Comparison of ENCODE assay signal across 32 cellular contexts in genomic region chr1:26972390-26972789, GRCh38. TPM values are rescaled to one million over a fixed set of nuclear protein-coding genes. Genes with fewer than 3 reads are reported as not detected.
DNase-seq lines count a peak whose midpoint lies in the region; ATAC-seq, FAIRE-seq and TF ChIP-seq lines count a peak whose summit lies in the region.
"Had no signal": no experiment of that assay in that cellular context is flagged by ENCODE, and none has a peak within 500 bp of the region (broad histone marks: within the 10 kb centered on the region; RNA-seq: fewer than 3 reads in every experiment).

No MANE protein-coding gene starts in this region.

- no peak for TF ChIP-seq EP300 in K562 (IDR thresholded peaks at IDR 0.05; ENCODE audit: low read length)

- in situ Hi-C loops in GM23248 (cut with MboI), result no loop called here
- in situ Hi-C loops in KBM-7 (cut with MboI; ENCODE audit: low pct_unique_long_range_greater_than_20kb, low sequenced_read_pairs), result no loop called here
- in situ Hi-C loops in K562 (cut with MboI), result no loop called here

- H3K79me2 ChIP-seq in GM23248 (ENCODE audit: insufficient read depth) (no peaks in the 10 kb centered on the region), K562 (ENCODE audit: control insufficient read depth, insufficient read depth, low read length) (no peaks in the 10 kb centered on the region)

- H2AFZ ChIP-seq in GM23248, result no peak overlapping the region
- no peak overlapping the region for H2AFZ ChIP-seq in K562 (ENCODE audit: low read depth, low read length)

- TF ChIP-seq CTCF in K562 (IDR thresholded peaks at IDR 0.05 in 2 of 3, conservative IDR thresholded peaks at IDR 0.05 in 1 of 3; ENCODE audit: insufficient read depth in 2 of 3, low read depth in 1 of 3, low read length in 3 of 3) (no peak), osteocyte (IDR thresholded peaks at IDR 0.05) (no peak), A673 (conservative IDR thresholded peaks at IDR 0.05; ENCODE audit: low read depth, low read length) (no peak)

- no peak overlapping the region for H3K27ac Mint-ChIP-seq in osteocyte (ENCODE audit: unreplicated experiment)
- H3K27ac Mint-ChIP-seq: activated T-cell treated with anti-CD3 and anti-CD28 coated beads, Interleukin-2, amount 50 U/mL, for 72 hours; memory B cell had no signal

- DNase-seq in GM23248 (peak; percentile 38), KBM-7 (peak; percentile 40), K562 (ENCODE audit: extremely low read depth in 1 of 4, low spot score in 3 of 4) (no peak), osteocyte (ENCODE audit: extremely low spot score, unreplicated experiment) (no peak), A673 (ENCODE audit: low spot score) (no peak), hypothalamus (lab: John Stamatoyannopoulos, UW) (no peak), T-helper 1 cell (no peak)
- DNase-seq: activated CD4-positive, alpha-beta T cell treated with anti-CD3 and anti-CD28 coated beads for 48 hours; activated naive CD4-positive, alpha-beta T cell; activated T-cell treated with anti-CD3 and anti-CD28 coated beads, Interleukin-2, amount 50 U/mL, for 72 hours; amniotic stem cell; CD4-positive, alpha-beta memory T cell; colonic mucosa; effector memory CD4-positive, alpha-beta T cell; gastrocnemius medialis; immature natural killer cell; NCI-H1436 treated with DMSO at 0.1 percent for 48 hours; NCI-H2107; NCI-H82; psoas muscle; RPMI8226; stimulated activated naive CD8-positive, alpha-beta T cell treated with anti-CD3 and anti-CD28 coated beads, Interleukin-15, Interleukin-2, amounts not matched to agents 100 U/mL and 50 U/mL, for 24 hours; T-helper 2 cell; uterus had no signal

- H3K9me1 ChIP-seq in K562 (ENCODE audit: control insufficient read depth, insufficient read depth, low read length), result no peaks in the 10 kb centered on the region

- H3K9ac ChIP-seq in GM23248 (no peak overlapping the region), K562 (ENCODE audit: insufficient read depth in 1 of 2, low read depth in 2 of 2, low read length in 2 of 2) (no peak overlapping the region)

- CTCF ChIA-PET in K562 (lab: Yijun Ruan, JAX; ENCODE audit: low intra/inter-chr PET ratio), result no interaction called here
- CTCF ChIA-PET in A673 (lab: Charles Lee), result no interaction called here

- H3K4me1 Mint-ChIP-seq in osteocyte (ENCODE audit: unreplicated experiment), result peaks cover 10% of the 10 kb centered on the region
- H3K4me1 Mint-ChIP-seq: CD4-positive, alpha-beta memory T cell; immature natural killer cell; memory B cell had no signal

- H3F3A ChIP-seq in GM23248 (ENCODE audit: insufficient read depth), result no peaks in the 10 kb centered on the region

- H3K4me2 ChIP-seq in GM23248 (ENCODE audit: unreplicated experiment) (no peak overlapping the region), K562 (ENCODE audit: insufficient read depth, low read length) (no peak overlapping the region)

- H3K27me3 ChIP-seq in GM23248 (replicated peaks; ENCODE audit: insufficient read depth), result no peaks in the 10 kb centered on the region
- H3K27me3 ChIP-seq in K562 (ENCODE audit: control insufficient read depth in 2 of 2, insufficient read depth in 2 of 2, low read length in 2 of 2), result peaks cover 0 to 25% of the 10 kb centered on the region in 2 experiments; a peak in 3 of 5 replicates
- H3K27me3 ChIP-seq in A673 (replicated peaks; ENCODE audit: insufficient read depth, low read depth, low read length, poor library complexity), result peaks cover 5% of the 10 kb centered on the region
- H3K27me3 ChIP-seq: colonic mucosa, uterus had no signal

- no peaks in the 10 kb centered on the region for H3K9me2 ChIP-seq in GM23248 (ENCODE audit: insufficient read depth)

- no peaks in the 10 kb centered on the region for H3K36me3 ChIP-seq in GM23248 (ENCODE audit: low read depth)
- no peaks in the 10 kb centered on the region for H3K36me3 ChIP-seq in K562 (ENCODE audit: control insufficient read depth, insufficient read depth, low read length)
- H3K36me3 ChIP-seq in A673 (ENCODE audit: insufficient read depth, low read length, poor library complexity, severe bottlenecking), result no peaks in the 10 kb centered on the region
- H3K36me3 ChIP-seq: colonic mucosa, gastrocnemius medialis, neutrophil, thoracic aorta, uterus had no signal

- no peak for TF ChIP-seq RAD21 in K562 (CRISPR knock-in tag; conservative IDR thresholded peaks at IDR 0.05 in 1 of 2, IDR thresholded peaks at IDR 0.05 in 1 of 2)

- H4K20me1 ChIP-seq in GM23248 (ENCODE audit: insufficient read depth) (no peaks in the 10 kb centered on the region), K562 (replicated peaks; ENCODE audit: control insufficient read depth, insufficient read depth, low read length) (0 out of 2 replicates have a peak, but pooled peaks cover 4% of the 10 kb centered on the region)

- BruUV-seq in K562 (replicated peaks; lab: Mats Ljungman, UMichigan), result no TSS peak
- BruUV-seq in A673 (replicated peaks; lab: Mats Ljungman, UMichigan), result no TSS peak

- 31 to 38% methylated on average over 6 of the region's 6 CpGs for WGBS in GM23248 (ENCODE audit: low coverage in 1 of 2, low lambda C conversion rate in 2 of 2, missing lambda C conversion rate in 2 of 2), 2 experiments
- WGBS in K562 (ENCODE audit: insufficient coverage, low coverage, missing lambda C conversion rate), result 9% methylated on average over 6 of the region's 6 CpGs

- H3K4me3 ChIP-seq in GM23248, result no peak overlapping the region
- H3K4me3 ChIP-seq in K562, result no peak overlapping the region
- no peak overlapping the region for H3K4me3 ChIP-seq in A673 (ENCODE audit: low read depth, low read length, poor library complexity, severe bottlenecking)
- H3K4me3 ChIP-seq: colonic mucosa, gastrocnemius medialis, psoas muscle, thoracic aorta, uterus had no signal

- FAIRE-seq in K562 (lab: Jason Lieb, UNC), result no peak
- FAIRE-seq: GM12892 had no signal

- H3K9me3 Mint-ChIP-seq in osteocyte (ENCODE audit: unreplicated experiment), result no peaks in the 10 kb centered on the region
- H3K9me3 Mint-ChIP-seq: activated T-cell treated with anti-CD3 and anti-CD28 coated beads, Interleukin-2, amount 50 U/mL, for 72 hours; CD4-positive, alpha-beta memory T cell; immature natural killer cell; memory B cell had no signal

- intact Hi-C loops in K562 (cut with micrococcal nuclease), result no loop called here
- intact Hi-C loops in A673 (cut with micrococcal nuclease; ENCODE audit: unreplicated experiment), result no loop called here

- H3K4me1 ChIP-seq in GM23248 (ENCODE audit: insufficient read depth), result peaks cover 7% of the 10 kb centered on the region; the same call in 1 of the 2 replicates
- H3K4me1 ChIP-seq in K562 (replicated peaks in 1 of 2; ENCODE audit: control insufficient read depth in 2 of 2, insufficient read depth in 2 of 2, low read length in 2 of 2), result peaks cover 3 to 8% of the 10 kb centered on the region in 2 experiments; a peak in 4 of 5 replicates
- no peaks in the 10 kb centered on the region for H3K4me1 ChIP-seq in A673 (ENCODE audit: insufficient read depth, low read length, poor library complexity, severe bottlenecking)
- H3K4me1 ChIP-seq: colonic mucosa, gastrocnemius medialis, psoas muscle, uterus had no signal

- TF ChIP-seq POLR2A in K562 (conservative IDR thresholded peaks at IDR 0.05), result no peak

- peak; percentile 15; the same call in 1 of the 3 replicates for ATAC-seq in K562
- ATAC-seq: activated T-cell treated with anti-CD3 and anti-CD28 coated beads, Interleukin-2, amount 50 U/mL, for 72 hours; gastrocnemius medialis; left lobe of liver; psoas muscle; stimulated activated naive CD8-positive, alpha-beta T cell treated with anti-CD3 and anti-CD28 coated beads, Interleukin-15, Interleukin-2, amounts not matched to agents 100 U/mL and 50 U/mL, for 24 hours had no signal

- no peaks in the 10 kb centered on the region for H3K27me3 Mint-ChIP-seq in osteocyte (ENCODE audit: unreplicated experiment)

- H3K27ac ChIP-seq in GM23248, result no peak overlapping the region
- H3K27ac ChIP-seq in K562 (ENCODE audit: extremely low read depth, low read depth, low read length), result no peak overlapping the region
- no peak overlapping the region for H3K27ac ChIP-seq in A673 (ENCODE audit: low read depth, low read length, poor library complexity, severe bottlenecking)
- H3K27ac ChIP-seq: colonic mucosa, gastrocnemius medialis, neutrophil, psoas muscle, thoracic aorta, uterus had no signal

- H3K36me3 Mint-ChIP-seq in osteocyte (ENCODE audit: unreplicated experiment), result no peaks in the 10 kb centered on the region
- H3K36me3 Mint-ChIP-seq: CD4-positive, alpha-beta memory T cell; immature natural killer cell; memory B cell had no signal

- peak overlapping the region; percentile 29 for H3K4me3 Mint-ChIP-seq in osteocyte (ENCODE audit: unreplicated experiment)
- H3K4me3 Mint-ChIP-seq: activated T-cell treated with anti-CD3 and anti-CD28 coated beads, Interleukin-2, amount 50 U/mL, for 72 hours; CD4-positive, alpha-beta memory T cell; immature natural killer cell; memory B cell had no signal

- no peaks in the 10 kb centered on the region for H3K9me3 ChIP-seq in GM23248 (ENCODE audit: low read depth)
- no peaks in the 10 kb centered on the region for H3K9me3 ChIP-seq in K562 (replicated peaks; ENCODE audit: control insufficient read depth, insufficient read depth, low read depth, low read length)
- no peaks in the 10 kb centered on the region for H3K9me3 ChIP-seq in A673 (ENCODE audit: low read depth, low read length, poor library complexity, severe bottlenecking)
- H3K9me3 ChIP-seq: colonic mucosa, gastrocnemius medialis, neutrophil, psoas muscle, thoracic aorta, uterus had no signal

- POLR2A ChIA-PET in K562 (lab: Yijun Ruan, JAX) (interaction anchor here (0.6 to 1.3 kb wide), 3 partner anchors 11 to 72 kb away, joined by 3 to 4 read pairs (median 3); partner anchors contain the start of gene GPATCH3), A673 (lab: Charles Lee; ENCODE audit: low non-redundant PET) (no interaction called here)

RNA-seq across cellular contexts. Expression of gene KDF1, which starts 12.1 kb away (rescaled TPM):
- total RNA-seq in GM23248 (2014; rRNA removed; shearing (Covaris generic)), result not detected in 2 replicates
- polyA plus RNA-seq in GM23248 (2016; fragmentation: Nextera tagmentation; extraction: Ambion mirVana) (not detected in 2 replicates), K562 (2011; rRNA removed) (1.4 and 4.8 TPM in 2 replicates), K562 (2014; fragmentation: Illumina TruSeq; extraction: Trizol) (1.3 and 1.9 TPM in 2 replicates), K562 (2014; fragmentation: Nextera tagmentation; extraction: Ambion mirVana) (under 1 TPM; 0.38 to 0.48 TPM), K562 (2014; rRNA removed) (1.0 and 1.3 TPM in 2 replicates)
- total RNA-seq in K562 (2011; cell fraction: chromatin; rRNA removed; ENCODE audit: low replicate concordance), result 1.2 and 3.2 TPM in 2 replicates
- 2.0 and 2.1 TPM in 2 replicates for total RNA-seq in K562 (2011; cell fraction: nucleolus; rRNA removed)
- 1.5 and 1.8 TPM in 2 replicates for total RNA-seq in K562 (2011; cell fraction: nucleoplasm; rRNA removed)
- total RNA-seq in K562 (2014; rRNA removed) (0.73 and 2.6 TPM in 2 replicates), K562 (2014; rRNA removed; fragmentation: Illumina TruSeq; extraction: Trizol) (0.62 and 0.73 TPM in 2 replicates), K562 (2015; rRNA removed; fragmentation: Illumina TruSeq; extraction: Trizol) (0.53 and 0.83 TPM in 2 replicates), K562 (2021) (1.9 and 2.4 TPM in 2 replicates), osteocyte (not detected in 2 replicates), A673 (2021) (not detected in 2 replicates)
- 4.7 and 4.9 TPM in 2 replicates for polyA plus RNA-seq in K562 (2011; cell fraction: cytosol; rRNA removed)
- 3.2 and 3.7 TPM in 2 replicates for polyA plus RNA-seq in K562 (2011; cell fraction: nucleus; rRNA removed)
- polyA plus RNA-seq in K562 (2012), result 1.2 and 3.1 TPM in 2 replicates
- polyA minus RNA-seq in K562 (2011; rRNA and poly(A)+ RNA removed), result 2.2 and 4.5 TPM in 2 replicates
- 2.3 and 3.9 TPM in 2 replicates for polyA minus RNA-seq in K562 (2011; cell fraction: cytosol; rRNA and poly(A)+ RNA removed)
- polyA minus RNA-seq in K562 (2011; cell fraction: nucleus; rRNA and poly(A)+ RNA removed), result 0.81 and 1.4 TPM in 2 replicates
- total RNA-seq: psoas muscle, SK-MEL-5, thoracic aorta had no signal

RNA-seq across cellular contexts. Expression of gene TRNP1, which starts 21.1 kb away (rescaled TPM):
- total RNA-seq in GM23248 (2014; rRNA removed; shearing (Covaris generic)), result 311 and 327 TPM in 2 replicates
- polyA plus RNA-seq in GM23248 (2016; fragmentation: Nextera tagmentation; extraction: Ambion mirVana) (17.7 and 19.1 TPM in 2 replicates), K562 (2011; rRNA removed) (0.98 and 1.9 TPM in 2 replicates), K562 (2014; fragmentation: Illumina TruSeq; extraction: Trizol) (0.98 and 1.4 TPM in 2 replicates), K562 (2014; fragmentation: Nextera tagmentation; extraction: Ambion mirVana) (under 1 TPM; 0.03 to 0.14 TPM), K562 (2014; rRNA removed) (0.97 and 1.3 TPM in 2 replicates)
- total RNA-seq in K562 (2011; cell fraction: chromatin; rRNA removed; ENCODE audit: low replicate concordance), result 0.90 and 1.7 TPM in 2 replicates
- 1.3 and 1.8 TPM in 2 replicates for total RNA-seq in K562 (2011; cell fraction: nucleolus; rRNA removed)
- total RNA-seq in K562 (2011; cell fraction: nucleoplasm; rRNA removed), result 1.3 TPM in 2 replicates
- total RNA-seq in K562 (2014; rRNA removed) (1.1 and 1.2 TPM in 2 replicates), K562 (2014; rRNA removed; fragmentation: Illumina TruSeq; extraction: Trizol) (0.73 and 0.95 TPM in 2 replicates), K562 (2015; rRNA removed; fragmentation: Illumina TruSeq; extraction: Trizol) (0.26 and 0.47 TPM in 2 replicates), K562 (2021) (0.95 and 2.3 TPM in 2 replicates), osteocyte (33.7 and 36.3 TPM in 2 replicates), A673 (2021) (1.0 and 1.4 TPM in 2 replicates)
- polyA plus RNA-seq in K562 (2011; cell fraction: cytosol; rRNA removed), result 1.7 and 2.1 TPM in 2 replicates
- polyA plus RNA-seq in K562 (2011; cell fraction: nucleus; rRNA removed), result 1.1 and 1.7 TPM in 2 replicates
- polyA plus RNA-seq in K562 (2012), result 0.29 and 0.94 TPM in 2 replicates
- 0.32 and 0.90 TPM in 2 replicates for polyA minus RNA-seq in K562 (2011; rRNA and poly(A)+ RNA removed)
- 0.38 TPM in 1 of 2 replicates, not detected in the other for polyA minus RNA-seq in K562 (2011; cell fraction: cytosol; rRNA and poly(A)+ RNA removed)
- polyA minus RNA-seq in K562 (2011; cell fraction: nucleus; rRNA and poly(A)+ RNA removed), result 0.81 and 1.1 TPM in 2 replicates
- total RNA-seq: CD4-positive, alpha-beta memory T cell had no signal
- polyA plus RNA-seq: CD4-positive, alpha-beta memory T cell; immature natural killer cell had no signal

RNA-seq across cellular contexts. Expression of gene TENT5B, which starts 40.3 kb away (rescaled TPM):
- total RNA-seq in GM23248 (2014; rRNA removed; shearing (Covaris generic)), result 0.76 and 0.89 TPM in 2 replicates
- polyA plus RNA-seq in GM23248 (2016; fragmentation: Nextera tagmentation; extraction: Ambion mirVana) (1.2 TPM in 2 replicates), K562 (2011; rRNA removed) (0.39 and 0.61 TPM in 2 replicates), K562 (2014; fragmentation: Illumina TruSeq; extraction: Trizol) (0.48 and 0.54 TPM in 2 replicates), K562 (2014; fragmentation: Nextera tagmentation; extraction: Ambion mirVana) (under 1 TPM in 1 of 2 experiments, not detected in 1; 0.07 TPM), K562 (2014; rRNA removed) (0.93 TPM in 2 replicates)
- 0.62 and 1.6 TPM in 2 replicates for total RNA-seq in K562 (2011; cell fraction: chromatin; rRNA removed; ENCODE audit: low replicate concordance)
- 1.7 and 2.0 TPM in 2 replicates for total RNA-seq in K562 (2011; cell fraction: nucleolus; rRNA removed)
- total RNA-seq in K562 (2011; cell fraction: nucleoplasm; rRNA removed), result 1.1 and 1.4 TPM in 2 replicates
- total RNA-seq in K562 (2014; rRNA removed) (1.3 and 2.9 TPM in 2 replicates), K562 (2014; rRNA removed; fragmentation: Illumina TruSeq; extraction: Trizol) (0.25 and 0.29 TPM in 2 replicates), K562 (2015; rRNA removed; fragmentation: Illumina TruSeq; extraction: Trizol) (0.60 and 0.83 TPM in 2 replicates), K562 (2021) (1.6 and 1.7 TPM in 2 replicates), osteocyte (6.8 and 7.9 TPM in 2 replicates), A673 (2021) (1.2 and 1.6 TPM in 2 replicates)
- polyA plus RNA-seq in K562 (2011; cell fraction: cytosol; rRNA removed), result 0.77 and 0.98 TPM in 2 replicates
- 0.44 and 0.67 TPM in 2 replicates for polyA plus RNA-seq in K562 (2011; cell fraction: nucleus; rRNA removed)
- 0.77 and 0.80 TPM in 2 replicates for polyA plus RNA-seq in K562 (2012)
- 0.42 and 0.84 TPM in 2 replicates for polyA minus RNA-seq in K562 (2011; rRNA and poly(A)+ RNA removed)
- 0.48 and 1.1 TPM in 2 replicates for polyA minus RNA-seq in K562 (2011; cell fraction: cytosol; rRNA and poly(A)+ RNA removed)
- polyA minus RNA-seq in K562 (2011; cell fraction: nucleus; rRNA and poly(A)+ RNA removed), result 0.81 and 1.2 TPM in 2 replicates
- total RNA-seq: CD4-positive, alpha-beta memory T cell had no signal
- polyA plus RNA-seq: CD4-positive, alpha-beta memory T cell; immature natural killer cell had no signal

RNA-seq across cellular contexts. Expression of gene NUDC, which starts 50.8 kb away (rescaled TPM):
- total RNA-seq in GM23248 (2014; rRNA removed; shearing (Covaris generic)), result 34.9 and 50.0 TPM in 2 replicates
- polyA plus RNA-seq in GM23248 (2016; fragmentation: Nextera tagmentation; extraction: Ambion mirVana), result 117 and 118 TPM in 2 replicates
- total RNA-seq in K562 (2011; cell fraction: chromatin; rRNA removed; ENCODE audit: low replicate concordance), result 70.9 and 112 TPM in 2 replicates
- total RNA-seq in K562 (2011; cell fraction: nucleolus; rRNA removed), result 73.0 and 85.1 TPM in 2 replicates
- total RNA-seq in K562 (2011; cell fraction: nucleoplasm; rRNA removed), result 71.2 and 76.6 TPM in 2 replicates
- 234 and 265 TPM in 2 replicates for total RNA-seq in K562 (2014; rRNA removed)
- total RNA-seq in K562 (2014; rRNA removed; fragmentation: Illumina TruSeq; extraction: Trizol), result 83.1 and 86.9 TPM in 2 replicates
- total RNA-seq in K562 (2015; rRNA removed; fragmentation: Illumina TruSeq; extraction: Trizol), result 156 and 157 TPM in 2 replicates
- total RNA-seq in K562 (2021), result 160 and 170 TPM in 2 replicates
- polyA plus RNA-seq in K562 (2011; rRNA removed), result 42.5 and 59.7 TPM in 2 replicates
- polyA plus RNA-seq in K562 (2011; cell fraction: cytosol; rRNA removed), result 49.6 and 54.7 TPM in 2 replicates
- 56.8 and 59.7 TPM in 2 replicates for polyA plus RNA-seq in K562 (2011; cell fraction: nucleus; rRNA removed)
- polyA plus RNA-seq in K562 (2012), result 171 and 247 TPM in 2 replicates
- 202 and 219 TPM in 2 replicates for polyA plus RNA-seq in K562 (2014; fragmentation: Illumina TruSeq; extraction: Trizol)
- 10 to 100 TPM in 1 of 2 experiments, 1 to 10 TPM in 1; 9.8 to 18.1 TPM for polyA plus RNA-seq in K562 (2014; fragmentation: Nextera tagmentation; extraction: Ambion mirVana)
- polyA plus RNA-seq in K562 (2014; rRNA removed), result 126 and 149 TPM in 2 replicates
- polyA minus RNA-seq in K562 (2011; rRNA and poly(A)+ RNA removed), result 42.3 and 52.0 TPM in 2 replicates
- polyA minus RNA-seq in K562 (2011; cell fraction: cytosol; rRNA and poly(A)+ RNA removed), result 79.7 and 80.2 TPM in 2 replicates
- polyA minus RNA-seq in K562 (2011; cell fraction: nucleus; rRNA and poly(A)+ RNA removed), result 19.4 and 28.9 TPM in 2 replicates
- total RNA-seq in osteocyte, result 51.0 and 54.3 TPM in 2 replicates
- total RNA-seq in A673 (2021), result 172 and 187 TPM in 2 replicates

RNA-seq across cellular contexts. Expression of gene NR0B2, which starts 58.6 kb away (rescaled TPM):
- total RNA-seq in GM23248 (2014; rRNA removed; shearing (Covaris generic)), result not detected in 2 replicates
- not detected in 2 replicates for polyA plus RNA-seq in GM23248 (2016; fragmentation: Nextera tagmentation; extraction: Ambion mirVana)
- total RNA-seq in K562 (2011; cell fraction: chromatin; rRNA removed; ENCODE audit: low replicate concordance), result not detected in 2 replicates
- not detected in 2 replicates for total RNA-seq in K562 (2011; cell fraction: nucleolus; rRNA removed)
- total RNA-seq in K562 (2011; cell fraction: nucleoplasm; rRNA removed), result not detected in 2 replicates
- not detected in 2 replicates for total RNA-seq in K562 (2014; rRNA removed)
- not detected in 2 replicates for total RNA-seq in K562 (2014; rRNA removed; fragmentation: Illumina TruSeq; extraction: Trizol)
- total RNA-seq in K562 (2015; rRNA removed; fragmentation: Illumina TruSeq; extraction: Trizol), result not detected in 2 replicates
- total RNA-seq in K562 (2021), result not detected in 2 replicates
- polyA plus RNA-seq in K562 (2011; rRNA removed), result not detected in 2 replicates
- polyA plus RNA-seq in K562 (2011; cell fraction: cytosol; rRNA removed), result 0.06 TPM in 1 of 2 replicates, not detected in the other
- not detected in 2 replicates for polyA plus RNA-seq in K562 (2011; cell fraction: nucleus; rRNA removed)
- polyA plus RNA-seq in K562 (2012), result 0.08 TPM in 1 of 2 replicates, not detected in the other
- not detected in 2 replicates for polyA plus RNA-seq in K562 (2014; fragmentation: Illumina TruSeq; extraction: Trizol)
- not detected for polyA plus RNA-seq in K562 (2014; fragmentation: Nextera tagmentation; extraction: Ambion mirVana)
- not detected in 2 replicates for polyA plus RNA-seq in K562 (2014; rRNA removed)
- not detected in 2 replicates for polyA minus RNA-seq in K562 (2011; rRNA and poly(A)+ RNA removed)
- polyA minus RNA-seq in K562 (2011; cell fraction: cytosol; rRNA and poly(A)+ RNA removed), result not detected in 2 replicates
- not detected in 2 replicates for polyA minus RNA-seq in K562 (2011; cell fraction: nucleus; rRNA and poly(A)+ RNA removed)
- total RNA-seq in osteocyte, result not detected in 2 replicates
- not detected in 2 replicates for total RNA-seq in A673 (2021)
- total RNA-seq: activated T-cell treated with anti-CD3 and anti-CD28 coated beads, Interleukin-2, amount 50 U/mL, for 72 hours; bronchial epithelial cell; CD4-positive, alpha-beta memory T cell; esophagus mucosa; SK-MEL-5; thoracic aorta; uterus had no signal
- polyA plus RNA-seq: CD4-positive, alpha-beta memory T cell; immature natural killer cell had no signal

Comparison
In these comparisons a context has a peak if more than half of its experiments do, and no peak if none do; other contexts are left out.
1. DNase-seq: peak in GM23248 (single experiment) and KBM-7 (single experiment); none in K562 (0 of 4), osteocyte (single experiment), A673 (single experiment), hypothalamus (0 of 51) and T-helper 1 cell (0 of 5).
2. RNA of gene TRNP1, which starts 21.1 kb away (total RNA-seq): 311 to 327 TPM in GM23248 and 33.7 to 36.3 TPM in osteocyte; 1.0 to 1.4 TPM in A673 and 0.26 to 2.3 TPM in K562; every median in the first group is over 10 times any median in the second.